10 cellular contexts compared by ENCODE assay signal in the genomic region with DNA sequence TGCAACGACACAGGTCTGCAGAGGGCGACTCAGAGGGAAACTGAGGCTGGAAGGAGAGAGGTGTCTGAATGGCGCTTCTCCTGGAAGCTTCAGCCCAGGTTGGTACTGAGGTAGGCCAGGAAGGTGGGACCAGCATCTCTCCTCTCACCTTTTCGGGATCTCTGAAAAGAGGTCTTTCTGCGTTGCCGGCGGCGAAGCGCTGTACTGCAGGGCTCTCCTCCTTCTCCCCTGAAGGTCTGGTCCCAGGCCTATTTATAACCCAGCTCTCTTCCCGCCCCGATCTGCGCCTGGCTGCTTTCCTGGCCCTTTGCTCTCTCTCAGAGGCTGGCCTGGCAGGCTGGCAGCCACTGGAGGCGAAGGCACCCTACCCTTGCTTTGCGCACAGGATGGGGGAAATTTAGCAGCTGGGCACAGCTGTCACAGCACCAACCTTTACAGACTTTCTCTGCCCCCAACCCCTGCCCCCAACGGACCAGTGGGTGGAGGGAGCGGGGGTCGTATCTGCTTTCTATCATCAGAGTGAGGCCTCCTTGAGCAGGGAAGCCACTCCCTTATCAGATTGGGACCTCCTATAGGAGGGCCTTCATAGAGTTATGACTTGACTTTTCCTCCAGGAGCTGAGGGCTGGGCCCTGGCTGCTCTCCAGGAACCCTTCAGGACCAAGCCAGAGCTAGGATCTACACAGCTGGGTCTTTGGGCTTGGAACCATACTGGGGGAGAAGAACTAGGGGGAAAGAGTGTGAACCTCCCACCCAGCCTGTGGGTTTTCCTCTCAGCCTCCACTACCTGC. TPM values are rescaled to one million over a fixed set of nuclear protein-coding genes. Genes with fewer than 3 reads are reported as not detected.
DNase-seq lines count a peak whose midpoint lies in the region; ATAC-seq lines count a peak whose summit lies in the region.
"Had no signal": no experiment of that assay in that cellular context is flagged by ENCODE, and none has a peak within 500 bp of the region (broad histone marks: within the 10 kb centered on the region; RNA-seq: fewer than 3 reads in every experiment).

No MANE protein-coding gene starts in this region.

- WGBS in esophagus, 2 donors, result 43 to 47% methylated on average over 17 of the region's 17 CpGs
- WGBS in urinary bladder, result 23% methylated on average over 17 of the region's 17 CpGs

- no peak for ATAC-seq in GM18873 (IDR thresholded peaks at IDR 0.05; ENCODE audit: low FRiP score, unreplicated experiment)

- no peak overlapping the region for H3K27ac Mint-ChIP-seq in activated naive CD8-positive, alpha-beta T cell
- no peak overlapping the region for H3K27ac Mint-ChIP-seq in activated naive CD8-positive, alpha-beta T cell treated with anti-CD3 and anti-CD28 coated beads for 36 hours

- H3K9me3 ChIP-seq in esophagus (ENCODE audit: control insufficient read depth in 2 of 2, insufficient read depth in 1 of 2, low read depth in 1 of 2, low read length in 1 of 2) (no peaks in the 10 kb centered on the region), muscle layer of duodenum (ENCODE audit: control insufficient read depth in 1 of 2, low read length in 2 of 2) (no peaks in the 10 kb centered on the region), HAP-1 (no peaks in the 10 kb centered on the region)

- H3K4me3 Mint-ChIP-seq in activated naive CD8-positive, alpha-beta T cell, result peak overlapping the region; percentile 78
- no peak overlapping the region for H3K4me3 Mint-ChIP-seq in activated naive CD8-positive, alpha-beta T cell treated with anti-CD3 and anti-CD28 coated beads for 36 hours

- peaks cover 20% of the 10 kb centered on the region for H3K4me1 Mint-ChIP-seq in activated naive CD8-positive, alpha-beta T cell (ENCODE audit: low read depth)
- H3K4me1 Mint-ChIP-seq in activated naive CD8-positive, alpha-beta T cell treated with anti-CD3 and anti-CD28 coated beads for 36 hours, result peaks cover 5% of the 10 kb centered on the region

- H3K27me3 ChIP-seq in esophagus (ENCODE audit: control insufficient read depth in 1 of 2, insufficient read depth in 2 of 2, low read length in 2 of 2) (no peaks in the 10 kb centered on the region), muscle layer of duodenum (ENCODE audit: low read depth, low read length) (no peaks in the 10 kb centered on the region), HAP-1 (ENCODE audit: low read depth) (no peaks in the 10 kb centered on the region)

- peaks cover 17% of the 10 kb centered on the region for H3K27me3 Mint-ChIP-seq in activated naive CD8-positive, alpha-beta T cell
- peaks cover 44% of the 10 kb centered on the region for H3K27me3 Mint-ChIP-seq in activated naive CD8-positive, alpha-beta T cell treated with anti-CD3 and anti-CD28 coated beads for 36 hours

- H3K9me3 Mint-ChIP-seq in activated naive CD8-positive, alpha-beta T cell (ENCODE audit: low read depth), result no peaks in the 10 kb centered on the region
- no peaks in the 10 kb centered on the region for H3K9me3 Mint-ChIP-seq in activated naive CD8-positive, alpha-beta T cell treated with anti-CD3 and anti-CD28 coated beads for 36 hours

- H3K27ac ChIP-seq in esophagus (ENCODE audit: low read depth in 2 of 2, low read length in 1 of 2) (peak overlapping the region; percentile 0 to 36), muscle layer of duodenum (ENCODE audit: low read length) (peak overlapping the region; percentile 39), urinary bladder (ENCODE audit: low read depth) (no peak overlapping the region)

- no peaks in the 10 kb centered on the region for H3K36me3 Mint-ChIP-seq in activated naive CD8-positive, alpha-beta T cell
- peaks cover 1% of the 10 kb centered on the region for H3K36me3 Mint-ChIP-seq in activated naive CD8-positive, alpha-beta T cell treated with anti-CD3 and anti-CD28 coated beads for 36 hours

- H3K4me3 ChIP-seq in esophagus (ENCODE audit: low read depth in 1 of 2, low read length in 2 of 2) (peak overlapping the region; percentile 38 to 45), muscle layer of duodenum (ENCODE audit: low read depth in 1 of 2, low read length in 2 of 2) (peak overlapping the region; percentile 63 to 65), urinary bladder (ENCODE audit: low read depth, low read length) (peak overlapping the region; percentile 38), HAP-1 (no peak overlapping the region)

- DNase-seq in activated naive CD8-positive, alpha-beta T cell treated with anti-CD3 and anti-CD28 coated beads for 36 hours, result no peak
- no peak for DNase-seq in medulla oblongata (ENCODE audit: extremely low spot score)
- no peak for DNase-seq in HAP-1 (ENCODE audit: low spot score in 2 of 2)
- DNase-seq: stimulated activated CD4-positive, alpha-beta T cell treated with anti-CD3 and anti-CD28 coated beads, Interleukin-15, amount 100 ng/mL, for 24 hours; T-helper 1 cell had no signal

- no peaks in the 10 kb centered on the region for H3K36me3 ChIP-seq in esophagus (ENCODE audit: control insufficient read depth in 2 of 2, insufficient read depth in 2 of 2, low read length in 1 of 2)
- no peaks in the 10 kb centered on the region for H3K36me3 ChIP-seq in muscle layer of duodenum (ENCODE audit: control insufficient read depth in 1 of 2, insufficient read depth in 2 of 2, low read length in 2 of 2)
- no peaks in the 10 kb centered on the region for H3K36me3 ChIP-seq in urinary bladder (ENCODE audit: insufficient read depth)
- H3K36me3 ChIP-seq in HAP-1 (replicated peaks), result no peaks in the 10 kb centered on the region

- in situ Hi-C loops in HAP-1 (cut with MboI; ENCODE audit: low sequenced_read_pairs), result no loop called here

- H3K4me1 ChIP-seq in esophagus (ENCODE audit: control insufficient read depth in 2 of 2, insufficient read depth in 2 of 2, low read length in 1 of 2) (peaks cover 6 to 7% of the 10 kb centered on the region in 2 donors), muscle layer of duodenum (ENCODE audit: control insufficient read depth in 1 of 2, insufficient read depth in 2 of 2, low read length in 2 of 2) (peaks cover 15 to 64% of the 10 kb centered on the region in 2 donors), urinary bladder (ENCODE audit: insufficient read depth) (peaks cover 3% of the 10 kb centered on the region), HAP-1 (no peaks in the 10 kb centered on the region)

RNA-seq across cellular contexts. Expression of gene DYSF, which starts 1.1 kb away (rescaled TPM):
- total RNA-seq in activated naive CD8-positive, alpha-beta T cell treated with anti-CD3 and anti-CD28 coated beads for 36 hours, result 1 to 10 TPM; 4.3 to 5.5 TPM
- 1 to 10 TPM; 1.8 to 2.6 TPM for polyA plus RNA-seq in esophagus
- total RNA-seq in urinary bladder, result 19.0 TPM
- polyA plus RNA-seq in urinary bladder, result 22.9 TPM
